In the genomic region with DNA sequence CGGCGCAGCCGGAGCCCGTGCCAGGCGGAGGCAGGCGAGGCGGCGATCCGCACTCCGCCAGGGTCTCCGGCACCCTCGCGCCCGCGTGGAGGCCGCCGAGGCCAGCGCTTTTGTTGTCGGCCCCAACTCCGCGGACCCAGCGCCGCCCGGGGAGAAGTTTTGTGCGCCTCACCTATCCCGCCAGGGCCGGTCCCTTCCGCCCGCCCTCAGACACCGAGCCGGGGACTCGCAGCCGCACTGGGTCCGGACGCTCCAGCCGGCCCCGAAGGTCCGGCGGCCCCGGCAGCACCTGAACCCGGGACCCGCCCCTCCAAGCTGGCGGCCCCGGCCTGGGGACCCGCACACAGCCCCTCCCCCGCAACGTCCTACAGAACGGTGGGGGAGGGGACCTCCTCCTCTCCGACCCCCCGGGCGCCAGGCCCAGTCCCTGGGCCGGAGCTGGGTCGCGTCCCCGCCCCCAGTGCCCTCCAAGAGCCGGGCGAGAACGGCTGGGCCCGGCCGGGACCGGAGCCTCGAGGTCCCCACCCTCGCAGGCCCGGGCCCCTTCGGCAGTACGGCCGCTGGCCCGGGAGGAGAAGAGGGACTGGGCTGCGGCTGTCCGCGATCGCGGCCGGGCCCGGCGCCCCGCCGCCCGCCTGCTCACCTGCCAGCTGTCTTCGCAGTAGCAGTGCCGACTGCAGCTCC, we compare ENCODE assay signal across 8 cellular contexts. TPM values are rescaled to one million over a fixed set of nuclear protein-coding genes. Genes with fewer than 3 reads are reported as not detected.
DNase-seq lines count a peak whose midpoint lies in the region; ATAC-seq and TF ChIP-seq lines count a peak whose summit lies in the region.

No MANE protein-coding gene starts in this region.

- no peaks in the 10 kb centered on the region for H3K36me3 ChIP-seq in left lung

- H3K4me3 ChIP-seq in left lung, result peak overlapping the region; percentile 95 to 99

- no peak for TF ChIP-seq CTCF in left lung (IDR thresholded peaks at IDR 0.05)

- peaks cover 18% of the 10 kb centered on the region for H3K36me3 Mint-ChIP-seq in central memory CD8-positive, alpha-beta T cell (ENCODE audit: insufficient read depth)

- H3K9me3 ChIP-seq in left lung, result no peaks in the 10 kb centered on the region

- no peaks in the 10 kb centered on the region for H3K27me3 ChIP-seq in left lung

- DNase-seq in SIG-M5 treated with dmso at 0.1 percent for 504 hours (lab: John Stamatoyannopoulos, UW; ENCODE audit: unreplicated experiment), result peak; percentile 34
- DNase-seq in SIG-M5 (lab: John Stamatoyannopoulos, UW), result no peak
- DNase-seq in SK-N-DZ (ENCODE audit: low spot score), result peak; percentile 52
- DNase-seq in central memory CD8-positive, alpha-beta T cell (ENCODE audit: low spot score in 2 of 2), result no peak
- DNase-seq in left lung, result peak; percentile 45 to 90
- peak; percentile 11 for DNase-seq in stimulated activated CD8-positive, alpha-beta memory T cell treated with anti-CD3 and anti-CD28 coated beads, Interleukin-12 subunit alpha, Interleukin-12 subunit beta, amount 100 ng/mL, for 24 hours (ENCODE audit: extremely low read depth)
- DNase-seq in DMS53 (lab: John Stamatoyannopoulos, UW), result no peak

- peaks cover 7 to 34% of the 10 kb centered on the region in 2 donors for H3K4me1 ChIP-seq in left lung

- peak overlapping the region; percentile 93 to 96 for H3K27ac ChIP-seq in left lung

- peak overlapping the region; percentile 85 for H3K4me3 Mint-ChIP-seq in central memory CD8-positive, alpha-beta T cell

- H3K27me3 Mint-ChIP-seq in central memory CD8-positive, alpha-beta T cell, result no peaks in the 10 kb centered on the region

- intact Hi-C loops in left lung (cut with DNase I), result no loop called here

- H3K27ac Mint-ChIP-seq in central memory CD8-positive, alpha-beta T cell (ENCODE audit: low read depth), result peak overlapping the region; percentile 90

- peaks cover 31% of the 10 kb centered on the region for H3K4me1 Mint-ChIP-seq in central memory CD8-positive, alpha-beta T cell

- no peaks in the 10 kb centered on the region for H3K9me3 Mint-ChIP-seq in central memory CD8-positive, alpha-beta T cell

- ATAC-seq in HG03025 (IDR thresholded peaks at IDR 0.05; ENCODE audit: low FRiP score, unreplicated experiment) (peak; percentile 19), left lung (peak; percentile 26)
- ATAC-seq in central memory CD8-positive, alpha-beta T cell (replicated peaks; ENCODE audit: extremely low read depth, poor library complexity, severe bottlenecking), result peak; percentile 3

RNA-seq across cellular contexts. Expression of gene UBE2G1, which starts 0.7 kb away (rescaled TPM):
- polyA plus RNA-seq in SK-N-DZ (2014; cell fraction: cytosol; rRNA removed), result 89.3 and 113 TPM in 2 replicates
- 42.8 and 63.0 TPM in 2 replicates for polyA plus RNA-seq in SK-N-DZ (2014; cell fraction: nucleus; rRNA removed)
- total RNA-seq in left lung, result 10 to 100 TPM; 47.8 to 56.9 TPM

Comparison
In these comparisons a context has a peak if more than half of its experiments do, and no peak if none do; other contexts are left out.
1. DNase-seq: peak in SIG-M5 treated with dmso at 0.1 percent for 504 hours (single experiment), SK-N-DZ (single experiment), left lung (2 of 2) and stimulated activated CD8-positive, alpha-beta memory T cell treated with anti-CD3 and anti-CD28 coated beads, Interleukin-12 subunit alpha, Interleukin-12 subunit beta, amount 100 ng/mL, for 24 hours (single experiment); none in SIG-M5 (single experiment), central memory CD8-positive, alpha-beta T cell (0 of 2) and DMS53 (single experiment).
2. Peak in every context shown above with its lines, with median percentiles within 50 percentile points of each other: ATAC-seq.